In the genomic region with DNA sequence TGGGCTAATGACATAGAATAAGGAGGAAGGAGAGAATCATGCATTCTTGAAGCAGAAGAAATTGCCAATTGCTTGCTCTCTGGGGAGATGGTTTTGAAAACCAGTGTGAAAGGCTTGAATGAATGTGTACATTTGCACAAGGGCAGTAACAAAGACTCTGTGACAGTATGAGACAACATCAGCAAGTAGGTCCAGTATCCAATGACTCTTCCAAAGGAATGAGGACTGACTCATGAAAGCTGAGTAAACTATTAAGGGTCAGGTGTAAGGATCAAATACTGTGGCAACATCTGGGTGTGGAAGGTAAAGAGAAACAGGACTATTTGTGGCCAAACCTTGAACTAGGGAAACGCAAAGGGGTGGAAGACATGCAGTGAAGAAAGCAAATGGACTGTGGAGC, we compare ENCODE assay signal across 28 cellular contexts.
DNase-seq lines count a peak whose midpoint lies in the region; ATAC-seq, FAIRE-seq and TF ChIP-seq lines count a peak whose summit lies in the region.
"Had no signal": no experiment of that assay in that cellular context is flagged by ENCODE, and none has a peak within 500 bp of the region (broad histone marks: within the 10 kb centered on the region; RNA-seq: fewer than 3 reads in every experiment).

No MANE protein-coding gene starts in this region.

- DNase-seq in A549 (ENCODE audit: low read depth in 1 of 2, low spot score in 1 of 2) (peak; percentile 6 to 75), HT1080 (ENCODE audit: low read depth) (peak; percentile 65), astrocyte of the spinal cord (ENCODE audit: low read depth, low spot score) (peak; percentile 68), foreskin keratinocyte (peak; percentile 7 to 33), hippocampal formation (lab: John Stamatoyannopoulos, UW) (no peak), GM10248 (ENCODE audit: extremely low spot score) (no peak)
- DNase-seq: activated CD4-positive, alpha-beta memory T cell treated with anti-CD3 and anti-CD28 coated beads, Interleukin-2, amount 10 ng/mL, durations not matched to agents 7 days and 5 days; activated naive CD4-positive, alpha-beta T cell treated with Interleukin-2 at 50 U/mL for 16 hours; anterior cingulate cortex; DMS 273 treated with DMSO at 0.1 percent for 48 hours; endodermal cell; KG1; left colon; mucosa of descending colon; NCI-H1092; NCI-H2107; SJCRH30; stimulated activated CD4-positive, alpha-beta T cell treated with anti-CD3 and anti-CD28 coated beads, Interleukin-2, amount 100 ng/mL, for 48 hours; stomach; upper lobe of left lung had no signal

- in situ Hi-C loops in astrocyte of the spinal cord (cut with HindIII; ENCODE audit: low sequenced_read_pairs), result no loop called here

- TF ChIP-seq POLR2A in A549 (IDR thresholded peaks at IDR 0.05; ENCODE audit: low read length), result no peak

- TF ChIP-seq EP300 in A549 (IDR thresholded peaks at IDR 0.05), result peak in 1 of 2 experiments; percentile 16; a peak in 1 of 5 replicates

- H3K4me1 ChIP-seq in A549 (peaks cover 47% of the 10 kb centered on the region), foreskin keratinocyte (no peaks in the 10 kb centered on the region)
- H3K4me1 ChIP-seq: BLaER1 treated with 17β-estradiol and CSF1 and Interleukin-3, amounts not matched to agents 10 nM and 100 nM; SJCRH30; stomach; upper lobe of left lung had no signal

- H3K27me3 ChIP-seq in foreskin keratinocyte, result no peaks in the 10 kb centered on the region
- H3K27me3 ChIP-seq: BLaER1 treated with 17β-estradiol and CSF1 and Interleukin-3, amounts not matched to agents 10 nM and 100 nM; stomach; upper lobe of left lung had no signal

- H3K4me3 ChIP-seq in A549 (no peak overlapping the region), astrocyte of the spinal cord (ENCODE audit: low read depth, low read length) (no peak overlapping the region)
- H3K4me3 ChIP-seq: BLaER1 treated with 17β-estradiol and CSF1 and Interleukin-3, amounts not matched to agents 10 nM and 100 nM; mucosa of descending colon; SJCRH30; skin epidermis; stomach; upper lobe of left lung had no signal

- no peak for TF ChIP-seq CTCF in A549 (IDR thresholded peaks at IDR 0.05)
- no peak for TF ChIP-seq CTCF in astrocyte of the spinal cord (IDR thresholded peaks at IDR 0.05; ENCODE audit: low read depth, low read length)
- TF ChIP-seq CTCF in foreskin keratinocyte (conservative IDR thresholded peaks at IDR 0.05), result no peak
- TF ChIP-seq CTCF in GM10248 (IDR thresholded peaks at IDR 0.05; ENCODE audit: control extremely low read depth, extremely low read depth, low read depth, missing control alignments), result no peak

- ATAC-seq in A549, result peak; percentile 79 to 86; a peak in 5 of 6 replicates
- peak; percentile 27 for ATAC-seq in foreskin keratinocyte
- no peak for ATAC-seq in HG02759 (IDR thresholded peaks at IDR 0.05; ENCODE audit: unreplicated experiment)
- no peak for ATAC-seq in HG03520 (IDR thresholded peaks at IDR 0.05; ENCODE audit: unreplicated experiment)
- ATAC-seq: left colon, mucosa of descending colon, WTC11 had no signal

- peak; percentile 68 for FAIRE-seq in A549 (lab: Jason Lieb, UNC)
- FAIRE-seq: A204.1, frontal cortex, GM12891 had no signal

- POLR2A ChIA-PET in A549 (lab: Yijun Ruan, JAX), result no interaction called here
- POLR2A ChIA-PET in GM10248 (lab: Yijun Ruan, JAX), result no interaction called here

- no peak overlapping the region for H3K27ac ChIP-seq in A549
- no peak overlapping the region for H3K27ac ChIP-seq in foreskin keratinocyte
- H3K27ac ChIP-seq: BLaER1 treated with 17β-estradiol and CSF1 and Interleukin-3, amounts not matched to agents 10 nM and 100 nM; SJCRH30; skin epidermis; stomach; upper lobe of left lung had no signal

- peak overlapping the region; percentile 48 for H3K4me2 ChIP-seq in A549
- H3K4me2 ChIP-seq: BLaER1 treated with 17β-estradiol and CSF1 and Interleukin-3, amounts not matched to agents 10 nM and 100 nM had no signal

- H3K9me3 ChIP-seq in A549, result no peaks in the 10 kb centered on the region
- H3K9me3 ChIP-seq: BLaER1 treated with 17β-estradiol and CSF1 and Interleukin-3, amounts not matched to agents 10 nM and 100 nM; mucosa of descending colon; SJCRH30; stomach; upper lobe of left lung had no signal

- CTCF ChIA-PET in A549 (lab: Yijun Ruan, JAX), result no interaction called here
- CTCF ChIA-PET in GM10248 (lab: Yijun Ruan, JAX), result no interaction called here

- WGBS in A549 (ENCODE audit: missing lambda C conversion rate), result 0% methylated on average over 1 of the region's 1 CpG

- TF ChIP-seq RAD21 in A549 (conservative IDR thresholded peaks at IDR 0.05 in 1 of 2, IDR thresholded peaks at IDR 0.05 in 1 of 2), result no peak

TF ChIP-seq in A549, 52 proteins besides CTCF, POLR2A, EP300 and RAD21:
- TF ChIP-seq RFX5 (IDR thresholded peaks at IDR 0.05) (no peak), GATA3 (IDR thresholded peaks at IDR 0.05; ENCODE audit: borderline replicate concordance) (peak; percentile 34; the same call in 1 of the 2 replicates), FOSL2 (IDR thresholded peaks at IDR 0.05) (no peak), FOSL2 (CRISPR knock-in tag; IDR thresholded peaks at IDR 0.05) (peak; percentile 41; the same call in 1 of the 2 replicates), ZSCAN20 (CRISPR knock-in tag; IDR thresholded peaks at IDR 0.05) (no peak), JUNB (IDR thresholded peaks at IDR 0.05) (peak; percentile 60), CEBPB (IDR thresholded peaks at IDR 0.05) (0 out of 4 replicates have a peak, but pooled peaks of 1 of the 2 experiments have one; percentile 39), ZC3H11A (IDR thresholded peaks at IDR 0.05) (no peak), KDM1A (IDR thresholded peaks at IDR 0.05; ENCODE audit: low read depth) (no peak), CBX8 (IDR thresholded peaks at IDR 0.05) (no peak)

Comparison
In these comparisons a context has a peak if more than half of its experiments do, and no peak if none do; other contexts are left out.
1. ATAC-seq: peak in A549 (2 of 2) and foreskin keratinocyte (single experiment); none in HG02759 (single experiment) and HG03520 (single experiment).
2. DNase-seq: peak in A549 (2 of 2), HT1080 (single experiment), astrocyte of the spinal cord (single experiment) and foreskin keratinocyte (2 of 2); none in hippocampal formation (0 of 2) and GM10248 (single experiment).